ENCODE assay signal across 30 cellular contexts in genomic region chr19:35517342-35517741, GRCh38. TPM values are rescaled to one million over a fixed set of nuclear protein-coding genes. Genes with fewer than 3 reads are reported as not detected.
A peak's percentile ranks its signal among the peaks of the same experiment; 100 is the strongest.
DNase-seq lines count a peak whose midpoint lies in the region; ATAC-seq, FAIRE-seq and TF ChIP-seq lines count a peak whose summit lies in the region.
"Had no signal": no experiment of that assay in that cellular context is flagged by ENCODE, and none has a peak within 500 bp of the region (broad histone marks: within the 10 kb centered on the region; RNA-seq: fewer than 3 reads in every experiment).

No MANE protein-coding gene starts in this region.

- H3K9me3 Mint-ChIP-seq in HFFc6: no peaks in the 10 kb centered on the region
- H3K9me3 Mint-ChIP-seq in astrocyte (ENCODE audit: unreplicated experiment): no peaks in the 10 kb centered on the region
- H3K9me3 Mint-ChIP-seq: CD4-positive, alpha-beta memory T cell; CD4-positive, CD25-positive, alpha-beta regulatory T cell; CD8-positive, alpha-beta memory T cell had no signal

- H3K27ac Mint-ChIP-seq in HFFc6 (peak overlapping the region; percentile 91), astrocyte (ENCODE audit: unreplicated experiment) (peak overlapping the region; percentile 47)
- H3K27ac Mint-ChIP-seq: CD4-positive, alpha-beta memory T cell; CD8-positive, alpha-beta memory T cell had no signal

- no peak for FAIRE-seq in astrocyte (lab: Jason Lieb, UNC)
- no peak for FAIRE-seq in GM12891 (lab: Jason Lieb, UNC)
- FAIRE-seq: A204.1, GM12878 had no signal

- H3K27ac ChIP-seq in astrocyte (ENCODE audit: low read depth, low read length) (no peak overlapping the region), epithelial cell of prostate (peak overlapping the region; percentile 86)
- H3K27ac ChIP-seq: BLaER1 had no signal

- H3K27me3 Mint-ChIP-seq in HFFc6 (ENCODE audit: insufficient read depth) (peaks cover 10% of the 10 kb centered on the region), astrocyte (ENCODE audit: low read depth, unreplicated experiment) (peaks cover 9% of the 10 kb centered on the region)

- no peaks in the 10 kb centered on the region for H3K79me2 ChIP-seq in astrocyte (ENCODE audit: insufficient read depth, low read length)

- no peak overlapping the region for H3K4me3 ChIP-seq in astrocyte (ENCODE audit: insufficient read depth, low read depth, low read length)
- H3K4me3 ChIP-seq: BLaER1, GM12878 had no signal

- H3K4me1 ChIP-seq in astrocyte (ENCODE audit: insufficient read depth, low read length): peaks cover 10% of the 10 kb centered on the region
- H3K4me1 ChIP-seq: BE2C had no signal

- no peak overlapping the region for H3K4me2 ChIP-seq in astrocyte (ENCODE audit: low read length)
- H3K4me2 ChIP-seq: BLaER1 had no signal

- H3K4me3 Mint-ChIP-seq in HFFc6 (no peak overlapping the region), astrocyte (ENCODE audit: unreplicated experiment) (no peak overlapping the region)
- H3K4me3 Mint-ChIP-seq: CD14-positive monocyte; CD4-positive, alpha-beta memory T cell; CD4-positive, CD25-positive, alpha-beta regulatory T cell; CD8-positive, alpha-beta memory T cell had no signal

- no peak for TF ChIP-seq POLR2A in GM12891 (IDR thresholded peaks at IDR 0.05; ENCODE audit: low read depth, low read length)

- no peak for TF ChIP-seq CTCF in HFFc6 (IDR thresholded peaks at IDR 0.05)
- TF ChIP-seq CTCF in astrocyte (IDR thresholded peaks at IDR 0.05; ENCODE audit: insufficient read depth, low read depth, low read length): no peak

- no peak overlapping the region for H2AFZ ChIP-seq in astrocyte (ENCODE audit: low read depth, low read length)

- H3K36me3 ChIP-seq in astrocyte (ENCODE audit: insufficient read depth, low read length): no peaks in the 10 kb centered on the region
- H3K36me3 ChIP-seq: BE2C, BLaER1 had no signal

- no peaks in the 10 kb centered on the region for H4K20me1 ChIP-seq in astrocyte (ENCODE audit: insufficient read depth, low read length)
- H4K20me1 ChIP-seq: BLaER1 had no signal

- ATAC-seq in GM18870 (IDR thresholded peaks at IDR 0.05; ENCODE audit: unreplicated experiment): no peak
- ATAC-seq: GM12878 had no signal

- no peak overlapping the region for H3K9ac ChIP-seq in astrocyte (ENCODE audit: low read length)
- H3K9ac ChIP-seq: BLaER1 had no signal

- H3K9me3 ChIP-seq in astrocyte (ENCODE audit: insufficient read depth, low read depth, low read length): no peaks in the 10 kb centered on the region
- H3K9me3 ChIP-seq: BE2C, BLaER1 had no signal

- H3K4me1 Mint-ChIP-seq in HFFc6 (ENCODE audit: low read depth) (peaks cover 45% of the 10 kb centered on the region), astrocyte (ENCODE audit: low read depth, unreplicated experiment) (peaks cover 8% of the 10 kb centered on the region)
- H3K4me1 Mint-ChIP-seq: CD4-positive, alpha-beta memory T cell; CD8-positive, alpha-beta memory T cell had no signal

- H3K36me3 Mint-ChIP-seq in HFFc6 (ENCODE audit: low read depth): no peaks in the 10 kb centered on the region
- H3K36me3 Mint-ChIP-seq in astrocyte (ENCODE audit: low read depth, unreplicated experiment): no peaks in the 10 kb centered on the region
- H3K36me3 Mint-ChIP-seq: CD14-positive monocyte; CD4-positive, alpha-beta memory T cell; CD4-positive, CD25-positive, alpha-beta regulatory T cell; CD8-positive, alpha-beta memory T cell had no signal

- H3K27me3 ChIP-seq in astrocyte (ENCODE audit: insufficient read depth, low read length): peaks cover 7% of the 10 kb centered on the region
- H3K27me3 ChIP-seq: BLaER1 had no signal

- DNase-seq in ELF-1 (ENCODE audit: low read depth, low spot score) (peak; percentile 21), HFFc6 (no peak), astrocyte (ENCODE audit: low read depth) (no peak), epithelial cell of prostate (ENCODE audit: low read depth, low spot score) (no peak), OCI-M2 (lab: John Stamatoyannopoulos, UW; ENCODE audit: unreplicated experiment) (no peak), GM12891 (ENCODE audit: insufficient read length, low spot score) (no peak)
- no peak for DNase-seq in stimulated activated CD8-positive, alpha-beta memory T cell treated with anti-CD3 and anti-CD28 coated beads, Interleukin-4, amount 100 ng/mL, for 48 hours
- DNase-seq: 8988T; ACHN; BE2C; C1 segment of cervical spinal cord; CD4-positive, alpha-beta memory T cell; CD4-positive, CD25-positive, alpha-beta regulatory T cell; CD8-positive, alpha-beta memory T cell; COR-L47; DMS 273 treated with DMSO at 0.1 percent for 48 hours; DMS153; DMS53; DMS79; DND-41; EL; GDM1 had no signal

TF ChIP-seq in GM12891, 5 proteins besides CTCF, POLR2A, EP300 and RAD21:
- TF ChIP-seq TAF1 (IDR thresholded peaks at IDR 0.05; ENCODE audit: low read depth, low read length): no peak
- TF ChIP-seq PAX5 (IDR thresholded peaks at IDR 0.05; ENCODE audit: insufficient read depth, low read length, severe bottlenecking): no peak
- TF ChIP-seq POLR2AphosphoS5 (IDR thresholded peaks at IDR 0.05; ENCODE audit: low read depth, low read length): no peak
- no peak for TF ChIP-seq POU2F2 (IDR thresholded peaks at IDR 0.05; ENCODE audit: low read depth, low read length)
- TF ChIP-seq SPI1 (IDR thresholded peaks at IDR 0.05; ENCODE audit: low read depth, low read length): no peak
TF ChIP-seq in GM12891: peak in this region for 0.

RNA-seq across cellular contexts. Expression of gene DMKN, which starts 3.9 kb away (rescaled TPM):
- under 1 TPM in 3 of 6 experiments, not detected in 3; 0.27 to 0.75 (median 0.73) TPM for total RNA-seq in HFFc6 (2021; fragmentation: NEBNext Ultra II Directional; extraction: Animal tissue kit (Norgen Biotek cat#: 25700))
- total RNA-seq in astrocyte: 50.7 and 56.9 TPM in 2 replicates
- polyA plus RNA-seq in GM12891 (2012; ENCODE audit: low read depth, missing spikeins): 97.6 TPM
- total RNA-seq: A673; CD4-positive, CD25-positive, alpha-beta regulatory T cell had no signal
- polyA plus RNA-seq: CD14-positive monocyte had no signal

RNA-seq across cellular contexts. Expression of gene SBSN, which starts 10.8 kb away (rescaled TPM):
- 1 to 10 TPM; 1.6 to 3.3 (median 2.0) TPM for total RNA-seq in HFFc6 (2021; fragmentation: NEBNext Ultra II Directional; extraction: Animal tissue kit (Norgen Biotek cat#: 25700))
- 0.18 and 0.38 TPM in 2 replicates for total RNA-seq in astrocyte
- 0.74 TPM for polyA plus RNA-seq in GM12891 (2012; ENCODE audit: low read depth, missing spikeins)
- total RNA-seq: A673; CD4-positive, alpha-beta memory T cell; CD4-positive, CD25-positive, alpha-beta regulatory T cell; CD8-positive, alpha-beta memory T cell; GM12878 had no signal
- polyA plus RNA-seq: CD14-positive monocyte; CD4-positive, alpha-beta memory T cell; CD4-positive, CD25-positive, alpha-beta regulatory T cell; CD8-positive, alpha-beta memory T cell had no signal

RNA-seq across cellular contexts. Expression of gene GAPDHS, which starts 15.9 kb away (rescaled TPM):
- not detected for total RNA-seq in HFFc6 (2021; fragmentation: NEBNext Ultra II Directional; extraction: Animal tissue kit (Norgen Biotek cat#: 25700))
- total RNA-seq in astrocyte: not detected in 2 replicates
- polyA plus RNA-seq in GM12891 (2012; ENCODE audit: low read depth, missing spikeins): 0.53 TPM
- total RNA-seq: A673; CD4-positive, alpha-beta memory T cell; CD4-positive, CD25-positive, alpha-beta regulatory T cell; CD8-positive, alpha-beta memory T cell; Daoy; GM12878 had no signal
- polyA plus RNA-seq: AG04450; CD14-positive monocyte; CD4-positive, alpha-beta memory T cell; CD4-positive, CD25-positive, alpha-beta regulatory T cell; CD8-positive, alpha-beta memory T cell had no signal

RNA-seq across cellular contexts. Expression of gene KRTDAP, which starts 27.1 kb away (rescaled TPM):
- not detected for total RNA-seq in HFFc6 (2021; fragmentation: NEBNext Ultra II Directional; extraction: Animal tissue kit (Norgen Biotek cat#: 25700))
- not detected in 2 replicates for total RNA-seq in astrocyte
- not detected for polyA plus RNA-seq in GM12891 (2012; ENCODE audit: low read depth, missing spikeins)
- total RNA-seq: A673; CD4-positive, alpha-beta memory T cell; CD4-positive, CD25-positive, alpha-beta regulatory T cell; CD8-positive, alpha-beta memory T cell; Daoy; GM12878 had no signal
- polyA plus RNA-seq: AG04450; CD14-positive monocyte; CD4-positive, alpha-beta memory T cell; CD4-positive, CD25-positive, alpha-beta regulatory T cell; CD8-positive, alpha-beta memory T cell had no signal

RNA-seq across cellular contexts. Expression of gene TMEM147, which starts 28.1 kb away (rescaled TPM):
- total RNA-seq in HFFc6 (2021; fragmentation: NEBNext Ultra II Directional; extraction: Animal tissue kit (Norgen Biotek cat#: 25700)): 100 to 1,000 TPM; 104 to 130 (median 115) TPM
- total RNA-seq in astrocyte: 68.2 and 69.3 TPM in 2 replicates
- polyA plus RNA-seq in GM12891 (2012; ENCODE audit: low read depth, missing spikeins): 77.3 TPM

Comparison
In these comparisons a context has a peak if more than half of its experiments do, and no peak if none do; other contexts are left out.
1. RNA of gene DMKN, which starts 3.9 kb away (total RNA-seq): 50.7 to 56.9 TPM in astrocyte; 0.27 to 0.75 TPM in HFFc6; every median in the first group is over 10 times any median in the second.